In the genomic region with DNA sequence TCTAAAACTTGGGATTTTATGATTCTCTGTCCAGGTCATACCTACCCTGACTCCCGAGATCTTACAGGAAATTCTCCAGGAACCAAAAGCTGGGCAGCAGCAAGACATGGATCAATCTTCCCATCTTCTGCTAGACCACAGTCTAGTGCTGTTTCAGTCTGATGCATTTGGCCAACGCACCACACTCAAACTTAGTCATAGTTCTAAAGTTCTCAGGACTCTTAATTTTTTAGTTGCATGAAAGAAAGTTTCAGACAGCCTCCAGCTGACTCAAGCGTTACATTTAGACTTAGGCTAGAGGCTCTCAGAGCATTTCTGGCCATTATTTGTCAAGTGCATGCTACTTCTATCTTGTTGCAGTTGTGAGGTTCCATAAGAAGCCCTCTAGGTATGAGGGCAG, we compare ENCODE assay signal across 17 cellular contexts.
DNase-seq lines count a peak whose midpoint lies in the region; ATAC-seq lines count a peak whose summit lies in the region.
"Had no signal": no experiment of that assay in that cellular context is flagged by ENCODE, and none has a peak within 500 bp of the region (broad histone marks: within the 10 kb centered on the region; RNA-seq: fewer than 3 reads in every experiment).

No MANE protein-coding gene starts in this region.

- H3K4me3 ChIP-seq in GM08714 (ENCODE audit: low read length) = peak overlapping the region; percentile 28
- H3K4me3 ChIP-seq: colonic mucosa, right atrium auricular region, SJSA1 had no signal

- ATAC-seq in GM18870 (IDR thresholded peaks at IDR 0.05; ENCODE audit: unreplicated experiment) = peak; percentile 33
- ATAC-seq in HG02798 (IDR thresholded peaks at IDR 0.05; ENCODE audit: poor library complexity, unreplicated experiment) = peak; percentile 50
- ATAC-seq in GM19455 (IDR thresholded peaks at IDR 0.05; ENCODE audit: unreplicated experiment) = no peak

- DNase-seq in RPMI7951 (ENCODE audit: low read depth) (peak; percentile 36), HuH-7 (ENCODE audit: low spot score) (no peak), mesenteric fat pad (ENCODE audit: low spot score) (no peak), DMS79 treated with DMSO at 0.1 percent for 48 hours (lab: John Stamatoyannopoulos, UW) (no peak)
- DNase-seq: activated CD4-positive, alpha-beta T cell treated with anti-CD3 and anti-CD28 coated beads, Interleukin-2, amount 50 U/mL, for 48 hours; aorta; CD4-positive, alpha-beta T cell; colonic mucosa; NCI-H2227 treated with DMSO at 0.1 percent for 48 hours; NK-92 treated with Interleukin-12 subunit alpha and Interleukin-12 subunit beta, amount 100 ng/mL, for 24 hours; stimulated activated CD4-positive, alpha-beta T cell treated with anti-CD3 and anti-CD28 coated beads, Interleukin-1b, Interleukin-23, amount 100 ng/mL, for 48 hours had no signal
